Comparison of ENCODE assay signal across 8 cellular contexts in the genomic region with DNA sequence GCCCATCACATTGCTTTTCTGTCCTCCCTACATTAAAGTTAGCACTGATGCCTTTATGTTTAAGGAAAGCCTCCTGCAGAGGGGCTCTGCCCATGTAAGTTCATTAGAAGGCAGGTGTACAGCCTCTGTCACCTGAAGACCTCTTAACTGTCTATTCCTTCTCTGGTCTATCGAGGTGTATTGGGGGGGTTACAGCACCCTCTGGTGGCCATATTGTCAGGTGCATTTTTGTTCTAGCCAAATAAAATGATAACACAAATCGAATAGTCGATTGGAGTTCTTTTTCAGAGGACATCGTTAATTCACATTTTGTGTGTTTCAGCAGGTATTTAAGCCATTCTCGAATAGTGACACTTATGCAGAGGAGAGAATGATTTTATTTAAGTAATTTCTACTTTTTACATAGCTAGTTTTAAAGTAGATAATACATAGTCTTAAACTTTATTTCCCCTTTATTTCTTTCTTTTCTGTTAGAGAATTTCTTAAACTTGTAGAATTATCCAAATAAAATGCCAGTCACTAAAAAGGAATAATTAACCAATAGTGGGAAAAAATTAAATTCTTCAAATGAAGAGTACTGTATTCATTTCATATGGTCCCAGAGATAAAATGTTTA.
A peak's percentile ranks its signal among the peaks of the same experiment; 100 is the strongest.
DNase-seq lines count a peak whose midpoint lies in the region; ATAC-seq lines count a peak whose summit lies in the region.

No MANE protein-coding gene starts in this region.

- DNase-seq in GDM1 (lab: John Stamatoyannopoulos, UW) (peak; percentile 24), M059J (ENCODE audit: low read depth) (peak; percentile 58), SW480 (ENCODE audit: low spot score) (peak; percentile 39), iPS-NIHi11 (ENCODE audit: low spot score) (peak; percentile 70)
- DNase-seq in activated naive CD8-positive, alpha-beta T cell treated with anti-CD3 and anti-CD28 coated beads, Interleukin-2, amount 50 U/mL, for 16 hours (ENCODE audit: low read depth, low spot score), result peak; percentile 30
- DNase-seq in stimulated activated CD4-positive, alpha-beta T cell treated with anti-CD3 and anti-CD28 coated beads, Interleukin-1b, Interleukin-23, amount 100 ng/mL, for 48 hours, result peak; percentile 41

- no peak for ATAC-seq in GM18909 (IDR thresholded peaks at IDR 0.05; ENCODE audit: poor library complexity, unreplicated experiment)
- no peak for ATAC-seq in HG03135 (IDR thresholded peaks at IDR 0.05; ENCODE audit: unreplicated experiment)
